In the genomic region with DNA sequence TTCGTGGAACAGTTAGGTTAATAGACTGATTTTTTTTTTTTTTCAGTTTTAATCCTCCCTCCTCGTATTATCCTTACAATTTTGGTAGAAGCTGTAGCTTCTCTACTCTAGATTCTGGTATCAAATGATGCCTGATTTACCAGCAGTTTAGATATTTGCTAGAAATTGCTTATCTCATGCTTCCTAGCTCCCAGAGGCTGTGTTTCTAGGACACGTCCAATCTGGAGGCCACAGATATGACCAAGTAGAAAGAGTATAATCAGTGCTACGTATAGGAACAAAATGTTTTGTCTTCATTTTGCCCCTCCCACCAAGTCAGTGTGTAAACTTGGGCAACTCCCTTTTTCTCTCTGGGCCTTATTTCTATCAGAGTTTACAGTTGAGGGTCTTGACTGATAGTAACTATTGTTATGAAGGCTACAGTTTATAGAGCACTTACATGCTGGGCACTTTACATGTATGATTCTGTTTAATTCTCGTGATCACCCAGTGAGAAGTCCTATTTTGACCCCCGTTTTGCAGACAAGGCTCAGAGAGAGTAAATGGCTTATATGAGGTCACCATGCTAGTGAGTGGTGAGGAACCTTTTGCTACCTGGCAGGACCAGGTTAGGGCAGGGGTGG, we compare ENCODE assay signal across 1 cellular context.
TF ChIP-seq lines count a peak whose summit lies in the region.

No MANE protein-coding gene starts in this region.

TF ChIP-seq in K562, 482 proteins besides CTCF, POLR2A, EP300 and RAD21 (continues in another document):
- TF ChIP-seq KLF6 (CRISPR knock-in tag; IDR thresholded peaks at IDR 0.05; ENCODE audit: borderline replicate concordance) (no peak), NR1H2 (CRISPR knock-in tag; IDR thresholded peaks at IDR 0.05) (no peak), ZNF263 (CRISPR knock-in tag; IDR thresholded peaks at IDR 0.05; ENCODE audit: borderline replicate concordance) (no peak), HMG20B (CRISPR knock-in tag; IDR thresholded peaks at IDR 0.05) (no peak), NCOA4 (IDR thresholded peaks at IDR 0.05; ENCODE audit: partially characterized antibody) (no peak), EHMT2 (IDR thresholded peaks at IDR 0.05) (no peak), ZNF583 (CRISPR knock-in tag; IDR thresholded peaks at IDR 0.05) (no peak), LCOR (CRISPR knock-in tag; IDR thresholded peaks at IDR 0.05) (peak; percentile 51; the same call in 1 of the 2 replicates), CHD1 (IDR thresholded peaks at IDR 0.05; ENCODE audit: low read length) (no peak), POLR2G (IDR thresholded peaks at IDR 0.05; ENCODE audit: low read depth, low read length) (no peak), STAG1 (CRISPR knock-in tag; IDR thresholded peaks at IDR 0.05; ENCODE audit: borderline replicate concordance) (no peak), SIN3A (IDR thresholded peaks at IDR 0.05; ENCODE audit: borderline replicate concordance in 2 of 2, control insufficient read depth in 1 of 2, low read depth in 2 of 2, low read length in 2 of 2) (no peak), EP400 (IDR thresholded peaks at IDR 0.05) (no peak; the same call in 1 of the 2 replicates), MIER1 (IDR thresholded peaks at IDR 0.05; ENCODE audit: low read depth) (no peak), MLX (CRISPR knock-in tag; conservative IDR thresholded peaks at IDR 0.05) (no peak), POU5F1 (IDR thresholded peaks at IDR 0.05; ENCODE audit: borderline replicate concordance, low read depth, low read length, partially characterized antibody) (no peak), POLR3G (IDR thresholded peaks at IDR 0.05; ENCODE audit: extremely low read depth, insufficient read length, insufficient replicate concordance) (no peak), RBM39 (optimal IDR thresholded peaks at IDR 0.05; ENCODE audit: low read depth, low read length) (no peak), MAFF (IDR thresholded peaks at IDR 0.05; ENCODE audit: low read length) (peak; percentile 58; the same call in 1 of the 2 replicates), ZNF780A (CRISPR knock-in tag; IDR thresholded peaks at IDR 0.05) (no peak), FOXP1 (CRISPR knock-in tag; IDR thresholded peaks at IDR 0.05) (no peak), SMARCC2 (IDR thresholded peaks at IDR 0.05; ENCODE audit: low read depth) (peak; percentile 79), TAF15 (IDR thresholded peaks at IDR 0.05; ENCODE audit: low read depth, low read length) (no peak), KLF13 (tag; IDR thresholded peaks at IDR 0.05; ENCODE audit: borderline replicate concordance, low read depth) (no peak), TARDBP (IDR thresholded peaks at IDR 0.05) (no peak), ZNF76 (CRISPR knock-in tag; IDR thresholded peaks at IDR 0.05; ENCODE audit: borderline replicate concordance) (no peak), HNRNPUL1 (IDR thresholded peaks at IDR 0.05; ENCODE audit: low read length) (no peak), BRD9 (IDR thresholded peaks at IDR 0.05; ENCODE audit: low read depth, partially characterized antibody) (no peak), SIX5 (IDR thresholded peaks at IDR 0.05; ENCODE audit: borderline replicate concordance in 1 of 2, insufficient read depth in 1 of 2, low read depth in 1 of 2, low read length in 2 of 2) (no peak), SMAD2 (IDR thresholded peaks at IDR 0.05; ENCODE audit: low read depth, low read length) (no peak), JUNB (CRISPR knock-in tag; conservative IDR thresholded peaks at IDR 0.05) (no peak), PHB (CRISPR knock-in tag; IDR thresholded peaks at IDR 0.05) (no peak), ZC3H11A (IDR thresholded peaks at IDR 0.05; ENCODE audit: low read depth, low read length) (no peak), BHLHE40 (IDR thresholded peaks at IDR 0.05; ENCODE audit: low read length) (0 out of 2 replicates have a peak, but pooled peaks have one; percentile 42), TCF7 (IDR thresholded peaks at IDR 0.05; ENCODE audit: borderline replicate concordance) (peak; percentile 43; the same call in 1 of the 2 replicates), POLR2AphosphoS5 (IDR thresholded peaks at IDR 0.05; ENCODE audit: control insufficient read depth, insufficient read depth, low read depth, low read length) (peak; percentile 94), TAF7 (tag; IDR thresholded peaks at IDR 0.05) (no peak), SRSF3 (IDR thresholded peaks at IDR 0.05; ENCODE audit: insufficient read depth, low read length) (no peak), POLR2B (IDR thresholded peaks at IDR 0.05; ENCODE audit: low read depth, partially characterized antibody) (no peak), NR2F6 (CRISPR knock-in tag; IDR thresholded peaks at IDR 0.05) (no peak), KDM2B (CRISPR knock-in tag; IDR thresholded peaks at IDR 0.05) (no peak), CREB3L1 (IDR thresholded peaks at IDR 0.05; ENCODE audit: borderline replicate concordance, low read depth) (no peak), ZNF830 (CRISPR knock-in tag; IDR thresholded peaks at IDR 0.05) (no peak), BMI1 (IDR thresholded peaks at IDR 0.05; ENCODE audit: low read length) (no peak), FOXM1 (IDR thresholded peaks at IDR 0.05; ENCODE audit: low read depth) (peak; percentile 93), FOXM1 (CRISPR knock-in tag; IDR thresholded peaks at IDR 0.05; ENCODE audit: low read depth) (no peak), MEF2A (IDR thresholded peaks at IDR 0.05; ENCODE audit: control insufficient read depth, low read depth, low read length) (no peak), E2F3 (CRISPR knock-in tag; IDR thresholded peaks at IDR 0.05) (no peak), TRIM24 (IDR thresholded peaks at IDR 0.05) (peak in 1 of 2 experiments; percentile 77; a peak in 2 of 4 replicates), CSDE1 (IDR thresholded peaks at IDR 0.05) (no peak), CBX1 (IDR thresholded peaks at IDR 0.05; ENCODE audit: low read depth) (no peak), KLF16 (IDR thresholded peaks at IDR 0.05) (peak; percentile 92), NCOA1 (IDR thresholded peaks at IDR 0.05; ENCODE audit: low read depth) (peak; percentile 59; the same call in 1 of the 2 replicates)
- TF ChIP-seq, protein P1, sequence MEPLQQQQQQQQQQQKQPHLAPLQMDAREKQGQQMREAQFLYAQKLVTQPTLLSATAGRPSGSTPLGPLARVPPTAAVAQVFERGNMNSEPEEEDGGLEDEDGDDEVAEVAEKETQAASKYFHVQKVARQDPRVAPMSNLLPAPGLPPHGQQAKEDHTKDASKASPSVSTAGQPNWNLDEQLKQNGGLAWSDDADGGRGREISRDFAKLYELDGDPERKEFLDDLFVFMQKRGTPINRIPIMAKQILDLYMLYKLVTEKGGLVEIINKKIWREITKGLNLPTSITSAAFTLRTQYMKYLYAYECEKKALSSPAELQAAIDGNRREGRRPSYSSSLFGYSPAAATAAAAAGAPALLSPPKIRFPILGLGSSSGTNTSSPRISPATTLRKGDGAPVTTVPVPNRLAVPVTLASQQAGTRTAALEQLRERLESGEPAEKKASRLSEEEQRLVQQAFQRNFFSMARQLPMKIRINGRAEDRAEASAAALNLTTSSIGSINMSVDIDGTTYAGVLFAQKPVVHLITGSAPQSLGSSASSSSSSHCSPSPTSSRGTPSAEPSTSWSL (CRISPR knock-in tag; IDR thresholded peaks at IDR 0.05; ENCODE audit: borderline replicate concordance): no peak
- TF ChIP-seq, protein P2, sequence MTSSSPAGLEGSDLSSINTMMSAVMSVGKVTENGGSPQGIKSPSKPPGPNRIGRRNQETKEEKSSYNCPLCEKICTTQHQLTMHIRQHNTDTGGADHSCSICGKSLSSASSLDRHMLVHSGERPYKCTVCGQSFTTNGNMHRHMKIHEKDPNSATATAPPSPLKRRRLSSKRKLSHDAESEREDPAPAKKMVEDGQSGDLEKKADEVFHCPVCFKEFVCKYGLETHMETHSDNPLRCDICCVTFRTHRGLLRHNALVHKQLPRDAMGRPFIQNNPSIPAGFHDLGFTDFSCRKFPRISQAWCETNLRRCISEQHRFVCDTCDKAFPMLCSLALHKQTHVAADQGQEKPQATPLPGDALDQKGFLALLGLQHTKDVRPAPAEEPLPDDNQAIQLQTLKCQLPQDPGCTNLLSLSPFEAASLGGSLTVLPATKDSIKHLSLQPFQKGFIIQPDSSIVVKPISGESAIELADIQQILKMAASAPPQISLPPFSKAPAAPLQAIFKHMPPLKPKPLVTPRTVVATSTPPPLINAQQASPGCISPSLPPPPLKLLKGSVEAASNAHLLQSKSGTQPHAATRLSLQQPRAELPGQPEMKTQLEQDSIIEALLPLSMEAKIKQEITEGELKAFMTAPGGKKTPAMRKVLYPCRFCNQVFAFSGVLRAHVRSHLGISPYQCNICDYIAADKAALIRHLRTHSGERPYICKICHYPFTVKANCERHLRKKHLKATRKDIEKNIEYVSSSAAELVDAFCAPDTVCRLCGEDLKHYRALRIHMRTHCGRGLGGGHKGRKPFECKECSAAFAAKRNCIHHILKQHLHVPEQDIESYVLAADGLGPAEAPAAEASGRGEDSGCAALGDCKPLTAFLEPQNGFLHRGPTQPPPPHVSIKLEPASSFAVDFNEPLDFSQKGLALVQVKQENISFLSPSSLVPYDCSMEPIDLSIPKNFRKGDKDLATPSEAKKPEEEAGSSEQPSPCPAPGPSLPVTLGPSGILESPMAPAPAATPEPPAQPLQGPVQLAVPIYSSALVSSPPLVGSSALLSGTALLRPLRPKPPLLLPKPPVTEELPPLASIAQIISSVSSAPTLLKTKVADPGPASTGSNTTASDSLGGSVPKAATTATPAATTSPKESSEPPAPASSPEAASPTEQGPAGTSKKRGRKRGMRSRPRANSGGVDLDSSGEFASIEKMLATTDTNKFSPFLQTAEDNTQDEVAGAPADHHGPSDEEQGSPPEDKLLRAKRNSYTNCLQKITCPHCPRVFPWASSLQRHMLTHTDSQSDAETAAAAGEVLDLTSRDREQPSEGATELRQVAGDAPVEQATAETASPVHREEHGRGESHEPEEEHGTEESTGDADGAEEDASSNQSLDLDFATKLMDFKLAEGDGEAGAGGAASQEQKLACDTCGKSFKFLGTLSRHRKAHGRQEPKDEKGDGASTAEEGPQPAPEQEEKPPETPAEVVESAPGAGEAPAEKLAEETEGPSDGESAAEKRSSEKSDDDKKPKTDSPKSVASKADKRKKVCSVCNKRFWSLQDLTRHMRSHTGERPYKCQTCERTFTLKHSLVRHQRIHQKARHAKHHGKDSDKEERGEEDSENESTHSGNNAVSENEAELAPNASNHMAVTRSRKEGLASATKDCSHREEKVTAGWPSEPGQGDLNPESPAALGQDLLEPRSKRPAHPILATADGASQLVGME (CRISPR knock-in tag; IDR thresholded peaks at IDR 0.05): no peak
- TF ChIP-seq, protein P3, sequence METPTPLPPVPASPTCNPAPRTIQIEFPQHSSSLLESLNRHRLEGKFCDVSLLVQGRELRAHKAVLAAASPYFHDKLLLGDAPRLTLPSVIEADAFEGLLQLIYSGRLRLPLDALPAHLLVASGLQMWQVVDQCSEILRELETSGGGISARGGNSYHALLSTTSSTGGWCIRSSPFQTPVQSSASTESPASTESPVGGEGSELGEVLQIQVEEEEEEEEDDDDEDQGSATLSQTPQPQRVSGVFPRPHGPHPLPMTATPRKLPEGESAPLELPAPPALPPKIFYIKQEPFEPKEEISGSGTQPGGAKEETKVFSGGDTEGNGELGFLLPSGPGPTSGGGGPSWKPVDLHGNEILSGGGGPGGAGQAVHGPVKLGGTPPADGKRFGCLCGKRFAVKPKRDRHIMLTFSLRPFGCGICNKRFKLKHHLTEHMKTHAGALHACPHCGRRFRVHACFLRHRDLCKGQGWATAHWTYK (CRISPR knock-in tag; IDR thresholded peaks at IDR 0.05): no peak
- TF ChIP-seq, protein P4, sequence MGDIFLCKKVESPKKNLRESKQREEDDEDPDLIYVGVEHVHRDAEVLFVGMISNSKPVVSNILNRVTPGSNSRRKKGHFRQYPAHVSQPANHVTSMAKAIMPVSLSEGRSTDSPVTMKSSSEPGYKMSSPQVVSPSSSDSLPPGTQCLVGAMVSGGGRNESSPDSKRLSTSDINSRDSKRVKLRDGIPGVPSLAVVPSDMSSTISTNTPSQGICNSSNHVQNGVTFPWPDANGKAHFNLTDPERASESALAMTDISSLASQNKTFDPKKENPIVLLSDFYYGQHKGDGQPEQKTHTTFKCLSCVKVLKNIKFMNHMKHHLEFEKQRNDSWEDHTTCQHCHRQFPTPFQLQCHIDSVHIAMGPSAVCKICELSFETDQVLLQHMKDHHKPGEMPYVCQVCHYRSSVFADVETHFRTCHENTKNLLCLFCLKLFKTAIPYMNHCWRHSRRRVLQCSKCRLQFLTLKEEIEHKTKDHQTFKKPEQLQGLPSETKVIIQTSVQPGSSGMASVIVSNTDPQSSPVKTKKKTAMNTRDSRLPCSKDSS (IDR thresholded peaks at IDR 0.05; ENCODE audit: low read depth, partially characterized antibody): no peak
